In genomic region chr20:50381771-50382593, GRCh38 we compare ENCODE assay signal across 10 cellular contexts.
DNase-seq lines count a peak whose midpoint lies in the region; ATAC-seq and TF ChIP-seq lines count a peak whose summit lies in the region.
"Had no signal": no experiment of that assay in that cellular context is flagged by ENCODE, and none has a peak within 500 bp of the region (broad histone marks: within the 10 kb centered on the region; RNA-seq: fewer than 3 reads in every experiment).

No MANE protein-coding gene starts in this region.

- H4K20me1 ChIP-seq in DND-41 (ENCODE audit: insufficient read depth, low read length) = 0 out of 2 replicates have a peak, but pooled peaks cover 5% of the 10 kb centered on the region

- no peak for DNase-seq in DND-41
- peak; percentile 26 for DNase-seq in NAMALWA (ENCODE audit: low spot score)
- DNase-seq in activated naive CD8-positive, alpha-beta T cell treated with anti-CD3 and anti-CD28 coated beads for 36 hours = peak; percentile 8
- DNase-seq in psoas muscle = no peak
- no peak for DNase-seq in HPDE6-E6E7 (ENCODE audit: extremely low spot score)
- no peak for DNase-seq in NCI-H1436 (lab: John Stamatoyannopoulos, UW)
- DNase-seq in NCI-H2029 treated with DMSO at 0.1 percent for 48 hours (lab: John Stamatoyannopoulos, UW) = no peak
- DNase-seq: effector CD8-positive, alpha-beta T cell; NCI-H2227 treated with DMSO at 0.1 percent for 48 hours had no signal

- H3K4me1 ChIP-seq in DND-41 (ENCODE audit: insufficient read depth, low read length) (peaks cover 26% of the 10 kb centered on the region), psoas muscle (peaks cover 37% of the 10 kb centered on the region)

- H3K9me3 ChIP-seq in DND-41 (ENCODE audit: insufficient read depth, low read length, severe bottlenecking) (no peaks in the 10 kb centered on the region), psoas muscle (no peaks in the 10 kb centered on the region)

- no peak overlapping the region for H3K9ac ChIP-seq in DND-41 (ENCODE audit: low read depth, low read length)

- peaks cover 28% of the 10 kb centered on the region for H3K4me1 Mint-ChIP-seq in activated naive CD8-positive, alpha-beta T cell treated with anti-CD3 and anti-CD28 coated beads for 36 hours

- no peaks in the 10 kb centered on the region for H3K36me3 Mint-ChIP-seq in activated naive CD8-positive, alpha-beta T cell treated with anti-CD3 and anti-CD28 coated beads for 36 hours

- no peaks in the 10 kb centered on the region for H3K27me3 Mint-ChIP-seq in activated naive CD8-positive, alpha-beta T cell treated with anti-CD3 and anti-CD28 coated beads for 36 hours

- no peak for TF ChIP-seq CTCF in DND-41 (IDR thresholded peaks at IDR 0.05; ENCODE audit: borderline replicate concordance, extremely low read depth, low read length, poor library complexity, severe bottlenecking)
- no peak for TF ChIP-seq CTCF in psoas muscle (IDR thresholded peaks at IDR 0.05)

- H3K4me3 ChIP-seq in DND-41 (ENCODE audit: low read depth in 1 of 2, low read length in 2 of 2) (no peak overlapping the region), psoas muscle (no peak overlapping the region)

- H3K4me2 ChIP-seq in DND-41 (ENCODE audit: insufficient read depth, low read length) = peak overlapping the region; percentile 27; the same call in 1 of the 2 replicates

- ATAC-seq in DND-41 (ENCODE audit: insufficient read depth, low read depth) (0 out of 3 replicates have a peak, but pooled peaks have one; percentile 25), psoas muscle (no peak), GM21825 (IDR thresholded peaks at IDR 0.05; ENCODE audit: unreplicated experiment) (no peak)

- no peaks in the 10 kb centered on the region for H3K9me3 Mint-ChIP-seq in activated naive CD8-positive, alpha-beta T cell treated with anti-CD3 and anti-CD28 coated beads for 36 hours

- H2AFZ ChIP-seq in DND-41 (ENCODE audit: low read depth, low read length) = peak overlapping the region; percentile 35; the same call in 1 of the 2 replicates

- intact Hi-C loops in psoas muscle (cut with DNase I) = loop anchor here in 1 of 2 donors (5.0 kb wide), 1 partner anchor 195 kb away; no protein-coding TSS in a partner anchor

- 79 to 82% (median 79%) methylated on average over 13 of the region's 13 CpGs for WGBS in psoas muscle, 3 donors

- peak overlapping the region; percentile 5 for H3K4me3 Mint-ChIP-seq in activated naive CD8-positive, alpha-beta T cell treated with anti-CD3 and anti-CD28 coated beads for 36 hours

- H3K27ac Mint-ChIP-seq in activated naive CD8-positive, alpha-beta T cell treated with anti-CD3 and anti-CD28 coated beads for 36 hours = peak overlapping the region; percentile 76

- H3K27me3 ChIP-seq in DND-41 (ENCODE audit: insufficient read depth, low read length, poor library complexity) (peaks cover 9% of the 10 kb centered on the region), psoas muscle (ENCODE audit: insufficient read depth in 3 of 3, low read length in 2 of 3) (no peaks in the 10 kb centered on the region)

- no peaks in the 10 kb centered on the region for H3K79me2 ChIP-seq in DND-41 (ENCODE audit: insufficient read depth, low read length)

- H3K27ac ChIP-seq in DND-41 (ENCODE audit: low read length) = no peak overlapping the region
- peak overlapping the region; percentile 23 for H3K27ac ChIP-seq in psoas muscle

- no peaks in the 10 kb centered on the region for H3K36me3 ChIP-seq in DND-41 (ENCODE audit: insufficient read depth, low read length)
- no peaks in the 10 kb centered on the region for H3K36me3 ChIP-seq in psoas muscle (ENCODE audit: insufficient read depth in 1 of 2, low read depth in 1 of 2)

Comparison
In these comparisons a context has a peak if more than half of its experiments do, and no peak if none do; other contexts are left out.
1. DNase-seq: peak in NAMALWA (single experiment) and activated naive CD8-positive, alpha-beta T cell treated with anti-CD3 and anti-CD28 coated beads for 36 hours (single experiment); none in DND-41 (single experiment), psoas muscle (0 of 2), HPDE6-E6E7 (single experiment), NCI-H1436 (single experiment) and NCI-H2029 treated with DMSO at 0.1 percent for 48 hours (single experiment).